Comparison of ENCODE assay signal across 9 cellular contexts in the genomic region with DNA sequence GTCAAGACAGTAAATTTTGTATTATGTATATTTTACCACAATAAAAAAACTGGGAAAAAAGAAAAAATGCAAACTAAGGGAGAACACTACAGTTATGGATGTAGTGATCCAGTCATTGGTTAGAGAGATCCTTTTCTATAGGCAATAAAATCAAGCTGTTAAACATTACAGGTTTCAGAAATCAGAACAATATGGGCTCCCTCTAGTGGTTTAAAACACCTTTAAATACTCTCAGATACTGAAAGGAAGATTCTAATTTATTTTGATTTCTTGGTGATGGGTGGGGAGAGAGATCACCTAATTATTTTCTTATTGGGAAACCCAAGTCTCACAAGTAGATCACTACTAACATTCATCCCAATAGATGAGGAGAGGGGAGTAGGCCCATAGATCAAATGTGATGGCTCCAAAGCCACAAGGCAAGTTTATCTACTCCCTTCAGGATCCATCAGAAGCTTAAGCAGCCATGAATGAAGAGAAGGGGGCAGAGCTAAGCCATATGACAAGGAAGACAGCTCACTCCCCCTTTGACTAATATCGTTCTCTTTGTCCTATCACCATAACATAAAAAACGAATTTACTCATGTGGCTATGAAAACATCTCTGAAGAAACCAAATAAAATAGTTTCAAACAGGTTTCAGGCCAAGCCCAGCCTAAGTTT.
DNase-seq lines count a peak whose midpoint lies in the region; ATAC-seq and TF ChIP-seq lines count a peak whose summit lies in the region.
"Had no signal": no experiment of that assay in that cellular context is flagged by ENCODE, and none has a peak within 500 bp of the region (broad histone marks: within the 10 kb centered on the region; RNA-seq: fewer than 3 reads in every experiment).

No MANE protein-coding gene starts in this region.

- H3K4me3 Mint-ChIP-seq in endothelial cell (ENCODE audit: unreplicated experiment): no peak overlapping the region
- H3K4me3 Mint-ChIP-seq in progenitor cell of endocrine pancreas (ENCODE audit: low read depth): no peak overlapping the region

- TF ChIP-seq CTCF in GM13977 (IDR thresholded peaks at IDR 0.05; ENCODE audit: extremely low read depth, insufficient read depth, missing control alignments) (peak; percentile 38), Panc1 (IDR thresholded peaks at IDR 0.05) (peak; percentile 61), endothelial cell (IDR thresholded peaks at IDR 0.05; ENCODE audit: unreplicated experiment) (peak; percentile 42), progenitor cell of endocrine pancreas (IDR thresholded peaks at IDR 0.05; ENCODE audit: unreplicated experiment) (peak; percentile 72)

- H3K27me3 Mint-ChIP-seq in endothelial cell (ENCODE audit: unreplicated experiment): peaks cover 1% of the 10 kb centered on the region
- H3K27me3 Mint-ChIP-seq in progenitor cell of endocrine pancreas: no peaks in the 10 kb centered on the region

- H3K27ac Mint-ChIP-seq in endothelial cell (ENCODE audit: unreplicated experiment) (no peak overlapping the region), progenitor cell of endocrine pancreas (no peak overlapping the region)

- CTCF ChIA-PET in Panc1 (lab: Charles Lee): interaction anchor here (0.9 to 2.0 kb wide), 3 partner anchors 328 to 542 kb away, joined by 3 to 5 read pairs (median 3); no protein-coding TSS in a partner anchor

- no TSS peak for BruUV-seq in Panc1 (replicated peaks; lab: Mats Ljungman, UMichigan)

- H3K4me3 ChIP-seq in Panc1 (ENCODE audit: low read depth in 2 of 2, low read length in 2 of 2): no peak overlapping the region
- H3K4me3 ChIP-seq: HAP-1 had no signal

- peaks cover 16% of the 10 kb centered on the region for H3K36me3 Mint-ChIP-seq in endothelial cell (ENCODE audit: low read depth, unreplicated experiment)
- no peaks in the 10 kb centered on the region for H3K36me3 Mint-ChIP-seq in progenitor cell of endocrine pancreas (ENCODE audit: insufficient read depth)

- H3K9me3 ChIP-seq in Panc1 (ENCODE audit: control insufficient read depth, insufficient read depth, low read depth, low read length): no peaks in the 10 kb centered on the region
- H3K9me3 ChIP-seq: HAP-1 had no signal

- no peaks in the 10 kb centered on the region for H3K27me3 ChIP-seq in Panc1 (ENCODE audit: control insufficient read depth, insufficient read depth, low read length)

- ATAC-seq in Panc1 (peak; percentile 62; the same call in 1 of the 2 replicates), HG02938 (IDR thresholded peaks at IDR 0.05; ENCODE audit: unreplicated experiment) (no peak)

- no peak overlapping the region for H3K27ac ChIP-seq in Panc1 (ENCODE audit: low read length)

- DNase-seq in ACHN (peak; percentile 43), GM13977 (ENCODE audit: low spot score) (peak; percentile 14), Panc1 (ENCODE audit: low read depth, low spot score) (no peak), endothelial cell (ENCODE audit: low spot score) (no peak), progenitor cell of endocrine pancreas (ENCODE audit: low spot score, unreplicated experiment) (no peak), NCI-H226 (no peak)
- DNase-seq in activated CD4-positive, alpha-beta T cell treated with anti-CD3 and anti-CD28 coated beads, Interleukin-2, amount 50 U/mL, for 48 hours: no peak

- H3K9me3 Mint-ChIP-seq in endothelial cell (ENCODE audit: unreplicated experiment): no peaks in the 10 kb centered on the region
- no peaks in the 10 kb centered on the region for H3K9me3 Mint-ChIP-seq in progenitor cell of endocrine pancreas (ENCODE audit: low read depth)

- H3K4me1 ChIP-seq in Panc1 (ENCODE audit: control insufficient read depth, insufficient read depth, low read length): no peaks in the 10 kb centered on the region
- H3K4me1 ChIP-seq: HAP-1 had no signal

- H3K4me1 Mint-ChIP-seq in endothelial cell (ENCODE audit: unreplicated experiment) (peaks cover 68% of the 10 kb centered on the region), progenitor cell of endocrine pancreas (ENCODE audit: low read depth) (no peaks in the 10 kb centered on the region)

- POLR2A ChIA-PET in Panc1 (lab: Charles Lee): no interaction called here

- H3K36me3 ChIP-seq in Panc1 (ENCODE audit: control insufficient read depth, insufficient read depth, low read length): no peaks in the 10 kb centered on the region
- H3K36me3 ChIP-seq: HAP-1 had no signal

- intact Hi-C loops in Panc1 (cut with micrococcal nuclease; ENCODE audit: unreplicated experiment): loop anchor here (10.0 kb wide), 1 partner anchor 338 kb away; no protein-coding TSS in a partner anchor

- in situ Hi-C loops in ACHN (cut with HindIII; ENCODE audit: low pct_ligation_motif_present, low pct_unique_long_range_greater_than_20kb, low sequenced_read_pairs): no loop called here
- in situ Hi-C loops in GM13977 (cut with MboI; ENCODE audit: low pct_unique_long_range_greater_than_20kb, low sequenced_read_pairs, unreplicated experiment): loop anchor here (25.0 kb wide), 1 partner anchor 541 kb away; no protein-coding TSS in a partner anchor
- in situ Hi-C loops in Panc1 (cut with HindIII; ENCODE audit: low pct_unique_long_range_greater_than_20kb, low sequenced_read_pairs): no loop called here

Comparison
In these comparisons a context has a peak if more than half of its experiments do, and no peak if none do; other contexts are left out.
1. DNase-seq: peak in ACHN (single experiment) and GM13977 (single experiment); none in Panc1 (single experiment), endothelial cell (single experiment), progenitor cell of endocrine pancreas (single experiment), activated CD4-positive, alpha-beta T cell treated with anti-CD3 and anti-CD28 coated beads, Interleukin-2, amount 50 U/mL, for 48 hours (0 of 2) and NCI-H226 (single experiment).
2. Peak in every context shown above with its lines, with median percentiles within 50 percentile points of each other: CTCF ChIP-seq.